21 cellular contexts compared by ENCODE assay signal in the genomic region with DNA sequence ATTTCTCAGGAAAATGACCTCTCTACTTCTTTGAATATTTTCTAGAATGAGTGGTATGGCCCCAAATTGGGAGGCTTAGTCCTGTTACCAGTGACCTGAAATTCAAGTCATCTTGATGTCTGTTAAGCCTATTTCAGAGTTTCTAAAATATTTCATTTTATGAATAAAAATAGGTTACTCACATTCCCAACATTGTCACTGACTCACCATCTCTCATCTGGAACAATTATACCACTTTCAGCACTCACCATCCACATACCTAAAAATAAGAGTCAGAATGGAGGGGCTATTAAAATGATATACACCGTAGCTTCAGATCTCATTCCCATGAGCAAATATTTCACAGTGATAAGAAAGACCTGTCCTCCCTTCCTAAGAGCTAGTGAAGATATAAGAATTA.
DNase-seq lines count a peak whose midpoint lies in the region; ATAC-seq, FAIRE-seq and TF ChIP-seq lines count a peak whose summit lies in the region.
"Had no signal": no experiment of that assay in that cellular context is flagged by ENCODE, and none has a peak within 500 bp of the region (broad histone marks: within the 10 kb centered on the region; RNA-seq: fewer than 3 reads in every experiment).

No MANE protein-coding gene starts in this region.

- H3K79me2 ChIP-seq in astrocyte (ENCODE audit: insufficient read depth, low read length), result no peaks in the 10 kb centered on the region

- H3K9me3 Mint-ChIP-seq in astrocyte (ENCODE audit: unreplicated experiment), result no peaks in the 10 kb centered on the region
- H3K9me3 Mint-ChIP-seq in naive thymus-derived CD4-positive, alpha-beta T cell, result peaks cover 0 to 3% (median 0%) of the 10 kb centered on the region in 11 donors
- no peaks in the 10 kb centered on the region for H3K9me3 Mint-ChIP-seq in osteocyte (ENCODE audit: unreplicated experiment)
- H3K9me3 Mint-ChIP-seq: activated naive CD8-positive, alpha-beta T cell treated with anti-CD3 and anti-CD28 coated beads, Interleukin-2, amount 10 ng/mL, durations not matched to agents 7 days and 5 days; stimulated activated naive CD8-positive, alpha-beta T cell treated with anti-CD3 and anti-CD28 coated beads, Interleukin-15, Interleukin-2, amounts not matched to agents 100 ng/mL and 50 ng/mL, for 24 hours had no signal

- no peak overlapping the region for H3K4me2 ChIP-seq in astrocyte (ENCODE audit: low read length)
- H3K4me2 ChIP-seq: A549, PC-9 had no signal

- no peaks in the 10 kb centered on the region for H3K9me3 ChIP-seq in astrocyte (ENCODE audit: insufficient read depth, low read depth, low read length)
- H3K9me3 ChIP-seq in naive thymus-derived CD4-positive, alpha-beta T cell (ENCODE audit: control insufficient read depth in 2 of 3, low read length in 3 of 3), result no peaks in the 10 kb centered on the region
- H3K9me3 ChIP-seq: A549, upper lobe of left lung had no signal

- no peak overlapping the region for H3K9ac ChIP-seq in astrocyte (ENCODE audit: low read length)

- H3K4me1 Mint-ChIP-seq in astrocyte (ENCODE audit: low read depth, unreplicated experiment) (peaks cover 24% of the 10 kb centered on the region), osteocyte (ENCODE audit: unreplicated experiment) (peaks cover 3% of the 10 kb centered on the region)
- H3K4me1 Mint-ChIP-seq in naive thymus-derived CD4-positive, alpha-beta T cell, result peaks cover 0 to 7% (median 0%) of the 10 kb centered on the region in 7 donors

- H3K27me3 ChIP-seq in astrocyte (ENCODE audit: insufficient read depth, low read length) (no peaks in the 10 kb centered on the region), foreskin keratinocyte (no peaks in the 10 kb centered on the region)
- H3K27me3 ChIP-seq in naive thymus-derived CD4-positive, alpha-beta T cell (ENCODE audit: control insufficient read depth in 2 of 2, insufficient read depth in 2 of 2, low read length in 2 of 2), result no peaks in the 10 kb centered on the region
- H3K27me3 ChIP-seq: upper lobe of left lung had no signal

- H3K4me1 ChIP-seq in astrocyte (ENCODE audit: insufficient read depth, low read length) (peaks cover 26% of the 10 kb centered on the region), foreskin keratinocyte (peaks cover 29% of the 10 kb centered on the region)
- no peaks in the 10 kb centered on the region for H3K4me1 ChIP-seq in naive thymus-derived CD4-positive, alpha-beta T cell (ENCODE audit: control insufficient read depth in 2 of 2, insufficient read depth in 2 of 2, low read length in 2 of 2)
- H3K4me1 ChIP-seq: upper lobe of left lung had no signal

- TF ChIP-seq CTCF in AG04449 (IDR thresholded peaks at IDR 0.05; ENCODE audit: insufficient read depth, low read length, missing control alignments) (no peak), astrocyte (IDR thresholded peaks at IDR 0.05; ENCODE audit: insufficient read depth, low read depth, low read length) (no peak), foreskin keratinocyte (conservative IDR thresholded peaks at IDR 0.05) (no peak), osteocyte (IDR thresholded peaks at IDR 0.05) (no peak)

- no peak overlapping the region for H2AFZ ChIP-seq in astrocyte (ENCODE audit: low read depth, low read length)
- H2AFZ ChIP-seq: PC-9 had no signal

- H3K27ac Mint-ChIP-seq in astrocyte (ENCODE audit: unreplicated experiment) (no peak overlapping the region), osteocyte (ENCODE audit: unreplicated experiment) (no peak overlapping the region)
- no peak overlapping the region for H3K27ac Mint-ChIP-seq in naive thymus-derived CD4-positive, alpha-beta T cell
- H3K27ac Mint-ChIP-seq: activated naive CD8-positive, alpha-beta T cell treated with anti-CD3 and anti-CD28 coated beads, Interleukin-2, amount 10 ng/mL, durations not matched to agents 7 days and 5 days; stimulated activated naive CD8-positive, alpha-beta T cell treated with anti-CD3 and anti-CD28 coated beads, Interleukin-15, Interleukin-2, amounts not matched to agents 100 ng/mL and 50 ng/mL, for 24 hours had no signal

- H3K36me3 Mint-ChIP-seq in astrocyte (ENCODE audit: low read depth, unreplicated experiment), result no peaks in the 10 kb centered on the region
- H3K36me3 Mint-ChIP-seq in naive thymus-derived CD4-positive, alpha-beta T cell, result peaks cover 0 to 14% (median 4%) of the 10 kb centered on the region in 5 donors
- no peaks in the 10 kb centered on the region for H3K36me3 Mint-ChIP-seq in osteocyte (ENCODE audit: unreplicated experiment)

- H3K36me3 ChIP-seq in astrocyte (ENCODE audit: insufficient read depth, low read length), result no peaks in the 10 kb centered on the region
- H3K36me3 ChIP-seq in naive thymus-derived CD4-positive, alpha-beta T cell (ENCODE audit: control insufficient read depth in 2 of 3, insufficient read depth in 3 of 3, low read length in 3 of 3), result no peaks in the 10 kb centered on the region
- H3K36me3 ChIP-seq: upper lobe of left lung had no signal

- H3K4me3 Mint-ChIP-seq in astrocyte (ENCODE audit: unreplicated experiment) (no peak overlapping the region), osteocyte (ENCODE audit: unreplicated experiment) (no peak overlapping the region)
- no peak overlapping the region for H3K4me3 Mint-ChIP-seq in naive thymus-derived CD4-positive, alpha-beta T cell
- H3K4me3 Mint-ChIP-seq: activated naive CD8-positive, alpha-beta T cell treated with anti-CD3 and anti-CD28 coated beads, Interleukin-2, amount 10 ng/mL, durations not matched to agents 7 days and 5 days; neural crest cell; stimulated activated naive CD8-positive, alpha-beta T cell treated with anti-CD3 and anti-CD28 coated beads, Interleukin-15, Interleukin-2, amounts not matched to agents 100 ng/mL and 50 ng/mL, for 24 hours had no signal

- H4K20me1 ChIP-seq in astrocyte (ENCODE audit: insufficient read depth, low read length), result no peaks in the 10 kb centered on the region

- CTCF ChIA-PET in AG04449 (lab: Yijun Ruan, JAX), result interaction anchor here (1.2 kb wide), 1 partner anchor 118 kb away, joined by 3 read pairs; no protein-coding TSS in a partner anchor
- CTCF ChIA-PET in naive thymus-derived CD4-positive, alpha-beta T cell (lab: Charles Lee), result no interaction called here

- intact Hi-C loops in naive thymus-derived CD4-positive, alpha-beta T cell (cut with micrococcal nuclease), result no loop called here

- no peak overlapping the region for H3K4me3 ChIP-seq in AG04449 (ENCODE audit: low read depth, low read length)
- H3K4me3 ChIP-seq in astrocyte (ENCODE audit: insufficient read depth, low read depth, low read length), result no peak overlapping the region
- no peak overlapping the region for H3K4me3 ChIP-seq in naive thymus-derived CD4-positive, alpha-beta T cell (ENCODE audit: low read length)
- H3K4me3 ChIP-seq: A549, PC-9, upper lobe of left lung had no signal

- DNase-seq in AG04449 (ENCODE audit: low read depth, low spot score), result peak; percentile 16
- DNase-seq in HS-5 (ENCODE audit: low read depth), result peak; percentile 79
- peak; percentile 78 for DNase-seq in astrocyte (ENCODE audit: low read depth)
- DNase-seq in foreskin keratinocyte, result peak; percentile 36 to 77
- DNase-seq in effector CD4-positive, alpha-beta T cell, result no peak
- DNase-seq in naive thymus-derived CD4-positive, alpha-beta T cell, result no peak
- no peak for DNase-seq in cerebellar cortex (ENCODE audit: low spot score)
- no peak for DNase-seq in osteocyte (ENCODE audit: extremely low spot score, unreplicated experiment)
- DNase-seq: activated naive CD8-positive, alpha-beta T cell treated with anti-CD3 and anti-CD28 coated beads, Interleukin-2, amount 10 ng/mL, durations not matched to agents 7 days and 5 days; mesendoderm; NCI-H1048; NCI-H2081; PC-9; retina; stimulated activated CD4-positive, alpha-beta T cell treated with anti-CD3 and anti-CD28 coated beads, Interleukin-15, amount 100 ng/mL, for 24 hours had no signal

- H3K27me3 Mint-ChIP-seq in astrocyte (ENCODE audit: low read depth, unreplicated experiment), result no peaks in the 10 kb centered on the region
- no peaks in the 10 kb centered on the region for H3K27me3 Mint-ChIP-seq in naive thymus-derived CD4-positive, alpha-beta T cell
- H3K27me3 Mint-ChIP-seq in osteocyte (ENCODE audit: unreplicated experiment), result no peaks in the 10 kb centered on the region
- H3K27me3 Mint-ChIP-seq: activated naive CD8-positive, alpha-beta T cell treated with anti-CD3 and anti-CD28 coated beads, Interleukin-2, amount 10 ng/mL, durations not matched to agents 7 days and 5 days; stimulated activated naive CD8-positive, alpha-beta T cell treated with anti-CD3 and anti-CD28 coated beads, Interleukin-15, Interleukin-2, amounts not matched to agents 100 ng/mL and 50 ng/mL, for 24 hours had no signal

- POLR2A ChIA-PET in AG04449 (lab: Yijun Ruan, JAX), result no interaction called here
- POLR2A ChIA-PET in naive thymus-derived CD4-positive, alpha-beta T cell (lab: Charles Lee), result no interaction called here

- FAIRE-seq in astrocyte (lab: Jason Lieb, UNC), result peak; percentile 5
- FAIRE-seq: A549, G401.6, islet of Langerhans had no signal

- ATAC-seq in foreskin keratinocyte, result peak; percentile 62
- ATAC-seq in naive thymus-derived CD4-positive, alpha-beta T cell, result no peak
- ATAC-seq: A549 had no signal

- H3K27ac ChIP-seq in astrocyte (ENCODE audit: low read depth, low read length), result no peak overlapping the region
- H3K27ac ChIP-seq in foreskin keratinocyte, result no peak overlapping the region
- H3K27ac ChIP-seq in naive thymus-derived CD4-positive, alpha-beta T cell (ENCODE audit: low read depth, low read length), result no peak overlapping the region
- H3K27ac ChIP-seq: A549, PC-9, upper lobe of left lung had no signal

Comparison
In these comparisons a context has a peak if more than half of its experiments do, and no peak if none do; other contexts are left out.
1. DNase-seq: peak in AG04449 (single experiment), HS-5 (single experiment), astrocyte (single experiment) and foreskin keratinocyte (2 of 2); none in effector CD4-positive, alpha-beta T cell (single experiment), naive thymus-derived CD4-positive, alpha-beta T cell (0 of 9), cerebellar cortex (single experiment) and osteocyte (single experiment).